Comparison of ENCODE assay signal across 1 cellular context in the genomic region with DNA sequence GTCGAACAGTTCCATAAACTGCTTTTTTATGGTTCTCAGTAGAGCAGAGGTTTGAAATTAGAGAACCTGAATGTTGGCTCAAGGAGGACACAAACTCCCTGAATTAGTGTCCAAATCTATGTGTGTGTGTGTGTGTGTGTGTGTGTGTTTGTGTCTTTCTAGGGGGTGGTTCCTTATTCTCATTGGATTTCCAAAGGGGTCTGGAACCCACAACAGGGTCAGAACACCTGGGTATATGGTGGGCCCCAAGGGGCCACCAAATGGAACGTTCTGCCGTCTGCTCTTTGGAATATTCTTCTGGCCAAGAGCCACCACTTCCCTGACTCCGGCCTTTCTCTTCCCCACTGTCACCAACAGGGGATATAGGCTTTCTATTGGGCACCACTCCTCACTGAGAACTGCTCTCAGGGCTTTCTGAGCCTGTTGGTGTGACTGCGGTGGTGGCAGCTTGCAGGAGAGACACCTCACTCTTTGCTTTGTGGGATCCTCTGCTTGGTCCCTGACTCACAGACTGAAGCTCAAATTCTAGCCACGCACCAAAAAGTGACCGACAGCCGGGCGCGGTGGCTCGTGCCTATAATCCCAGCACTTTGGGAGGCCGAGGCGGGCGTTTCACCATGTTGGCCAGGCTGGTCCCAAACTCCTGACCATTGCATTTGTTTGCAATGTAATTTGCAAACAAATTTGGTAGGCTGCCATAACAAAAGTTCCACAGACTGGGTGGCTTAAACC.
TF ChIP-seq lines count a peak whose summit lies in the region.

No MANE protein-coding gene starts in this region.

TF ChIP-seq in HepG2, 621 proteins besides CTCF, POLR2A, EP300 and RAD21 (continues in another document):
- TF ChIP-seq, protein P1, sequence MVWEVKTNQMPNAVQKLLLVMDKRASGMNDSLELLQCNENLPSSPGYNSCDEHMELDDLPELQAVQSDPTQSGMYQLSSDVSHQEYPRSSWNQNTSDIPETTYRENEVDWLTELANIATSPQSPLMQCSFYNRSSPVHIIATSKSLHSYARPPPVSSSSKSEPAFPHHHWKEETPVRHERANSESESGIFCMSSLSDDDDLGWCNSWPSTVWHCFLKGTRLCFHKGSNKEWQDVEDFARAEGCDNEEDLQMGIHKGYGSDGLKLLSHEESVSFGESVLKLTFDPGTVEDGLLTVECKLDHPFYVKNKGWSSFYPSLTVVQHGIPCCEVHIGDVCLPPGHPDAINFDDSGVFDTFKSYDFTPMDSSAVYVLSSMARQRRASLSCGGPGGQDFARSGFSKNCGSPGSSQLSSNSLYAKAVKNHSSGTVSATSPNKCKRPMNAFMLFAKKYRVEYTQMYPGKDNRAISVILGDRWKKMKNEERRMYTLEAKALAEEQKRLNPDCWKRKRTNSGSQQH (CRISPR knock-in tag; IDR thresholded peaks at IDR 0.05; ENCODE audit: low read depth) = no peak
- TF ChIP-seq CAMTA2 (CRISPR knock-in tag; IDR thresholded peaks at IDR 0.05; ENCODE audit: borderline replicate concordance) = no peak
- TF ChIP-seq, protein P2, sequence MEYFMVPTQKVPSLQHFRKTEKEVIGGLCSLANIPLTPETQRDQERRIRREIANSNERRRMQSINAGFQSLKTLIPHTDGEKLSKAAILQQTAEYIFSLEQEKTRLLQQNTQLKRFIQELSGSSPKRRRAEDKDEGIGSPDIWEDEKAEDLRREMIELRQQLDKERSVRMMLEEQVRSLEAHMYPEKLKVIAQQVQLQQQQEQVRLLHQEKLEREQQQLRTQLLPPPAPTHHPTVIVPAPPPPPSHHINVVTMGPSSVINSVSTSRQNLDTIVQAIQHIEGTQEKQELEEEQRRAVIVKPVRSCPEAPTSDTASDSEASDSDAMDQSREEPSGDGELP (IDR thresholded peaks at IDR 0.05; ENCODE audit: borderline replicate concordance, low read depth) = 0 out of 2 replicates have a peak, but pooled peaks have one; percentile 3
- no peak for TF ChIP-seq CCAR2 (optimal IDR thresholded peaks at IDR 0.05; ENCODE audit: low read depth, low read length)
- 0 out of 2 replicates have a peak, but pooled peaks have one; percentile 3 for TF ChIP-seq MYC (CRISPR knock-in tag; IDR thresholded peaks at IDR 0.05; ENCODE audit: borderline replicate concordance)
- TF ChIP-seq, protein P3, sequence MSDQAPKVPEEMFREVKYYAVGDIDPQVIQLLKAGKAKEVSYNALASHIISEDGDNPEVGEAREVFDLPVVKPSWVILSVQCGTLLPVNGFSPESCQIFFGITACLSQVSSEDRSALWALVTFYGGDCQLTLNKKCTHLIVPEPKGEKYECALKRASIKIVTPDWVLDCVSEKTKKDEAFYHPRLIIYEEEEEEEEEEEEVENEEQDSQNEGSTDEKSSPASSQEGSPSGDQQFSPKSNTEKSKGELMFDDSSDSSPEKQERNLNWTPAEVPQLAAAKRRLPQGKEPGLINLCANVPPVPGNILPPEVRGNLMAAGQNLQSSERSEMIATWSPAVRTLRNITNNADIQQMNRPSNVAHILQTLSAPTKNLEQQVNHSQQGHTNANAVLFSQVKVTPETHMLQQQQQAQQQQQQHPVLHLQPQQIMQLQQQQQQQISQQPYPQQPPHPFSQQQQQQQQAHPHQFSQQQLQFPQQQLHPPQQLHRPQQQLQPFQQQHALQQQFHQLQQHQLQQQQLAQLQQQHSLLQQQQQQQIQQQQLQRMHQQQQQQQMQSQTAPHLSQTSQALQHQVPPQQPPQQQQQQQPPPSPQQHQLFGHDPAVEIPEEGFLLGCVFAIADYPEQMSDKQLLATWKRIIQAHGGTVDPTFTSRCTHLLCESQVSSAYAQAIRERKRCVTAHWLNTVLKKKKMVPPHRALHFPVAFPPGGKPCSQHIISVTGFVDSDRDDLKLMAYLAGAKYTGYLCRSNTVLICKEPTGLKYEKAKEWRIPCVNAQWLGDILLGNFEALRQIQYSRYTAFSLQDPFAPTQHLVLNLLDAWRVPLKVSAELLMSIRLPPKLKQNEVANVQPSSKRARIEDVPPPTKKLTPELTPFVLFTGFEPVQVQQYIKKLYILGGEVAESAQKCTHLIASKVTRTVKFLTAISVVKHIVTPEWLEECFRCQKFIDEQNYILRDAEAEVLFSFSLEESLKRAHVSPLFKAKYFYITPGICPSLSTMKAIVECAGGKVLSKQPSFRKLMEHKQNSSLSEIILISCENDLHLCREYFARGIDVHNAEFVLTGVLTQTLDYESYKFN (CRISPR knock-in tag; conservative IDR thresholded peaks at IDR 0.05) = 0 out of 2 replicates have a peak, but pooled peaks have one; percentile 7
- TF ChIP-seq, protein P4, sequence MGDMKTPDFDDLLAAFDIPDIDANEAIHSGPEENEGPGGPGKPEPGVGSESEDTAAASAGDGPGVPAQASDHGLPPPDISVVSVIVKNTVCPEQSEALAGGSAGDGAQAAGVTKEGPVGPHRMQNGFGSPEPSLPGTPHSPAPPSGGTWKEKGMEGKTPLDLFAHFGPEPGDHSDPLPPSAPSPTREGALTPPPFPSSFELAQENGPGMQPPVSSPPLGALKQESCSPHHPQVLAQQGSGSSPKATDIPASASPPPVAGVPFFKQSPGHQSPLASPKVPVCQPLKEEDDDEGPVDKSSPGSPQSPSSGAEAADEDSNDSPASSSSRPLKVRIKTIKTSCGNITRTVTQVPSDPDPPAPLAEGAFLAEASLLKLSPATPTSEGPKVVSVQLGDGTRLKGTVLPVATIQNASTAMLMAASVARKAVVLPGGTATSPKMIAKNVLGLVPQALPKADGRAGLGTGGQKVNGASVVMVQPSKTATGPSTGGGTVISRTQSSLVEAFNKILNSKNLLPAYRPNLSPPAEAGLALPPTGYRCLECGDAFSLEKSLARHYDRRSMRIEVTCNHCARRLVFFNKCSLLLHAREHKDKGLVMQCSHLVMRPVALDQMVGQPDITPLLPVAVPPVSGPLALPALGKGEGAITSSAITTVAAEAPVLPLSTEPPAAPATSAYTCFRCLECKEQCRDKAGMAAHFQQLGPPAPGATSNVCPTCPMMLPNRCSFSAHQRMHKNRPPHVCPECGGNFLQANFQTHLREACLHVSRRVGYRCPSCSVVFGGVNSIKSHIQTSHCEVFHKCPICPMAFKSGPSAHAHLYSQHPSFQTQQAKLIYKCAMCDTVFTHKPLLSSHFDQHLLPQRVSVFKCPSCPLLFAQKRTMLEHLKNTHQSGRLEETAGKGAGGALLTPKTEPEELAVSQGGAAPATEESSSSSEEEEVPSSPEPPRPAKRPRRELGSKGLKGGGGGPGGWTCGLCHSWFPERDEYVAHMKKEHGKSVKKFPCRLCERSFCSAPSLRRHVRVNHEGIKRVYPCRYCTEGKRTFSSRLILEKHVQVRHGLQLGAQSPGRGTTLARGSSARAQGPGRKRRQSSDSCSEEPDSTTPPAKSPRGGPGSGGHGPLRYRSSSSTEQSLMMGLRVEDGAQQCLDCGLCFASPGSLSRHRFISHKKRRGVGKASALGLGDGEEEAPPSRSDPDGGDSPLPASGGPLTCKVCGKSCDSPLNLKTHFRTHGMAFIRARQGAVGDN (CRISPR knock-in tag; IDR thresholded peaks at IDR 0.05) = peak; percentile 44
- 0 out of 2 replicates have a peak, but pooled peaks have one; percentile 22 for TF ChIP-seq HOXA5 (CRISPR knock-in tag; IDR thresholded peaks at IDR 0.05)
- no peak for TF ChIP-seq MAFG (CRISPR knock-in tag; IDR thresholded peaks at IDR 0.05)
- TF ChIP-seq, protein P5, sequence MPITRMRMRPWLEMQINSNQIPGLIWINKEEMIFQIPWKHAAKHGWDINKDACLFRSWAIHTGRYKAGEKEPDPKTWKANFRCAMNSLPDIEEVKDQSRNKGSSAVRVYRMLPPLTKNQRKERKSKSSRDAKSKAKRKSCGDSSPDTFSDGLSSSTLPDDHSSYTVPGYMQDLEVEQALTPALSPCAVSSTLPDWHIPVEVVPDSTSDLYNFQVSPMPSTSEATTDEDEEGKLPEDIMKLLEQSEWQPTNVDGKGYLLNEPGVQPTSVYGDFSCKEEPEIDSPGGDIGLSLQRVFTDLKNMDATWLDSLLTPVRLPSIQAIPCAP (CRISPR knock-in tag; IDR thresholded peaks at IDR 0.05; ENCODE audit: low read depth) = no peak
- TF ChIP-seq, protein P6, sequence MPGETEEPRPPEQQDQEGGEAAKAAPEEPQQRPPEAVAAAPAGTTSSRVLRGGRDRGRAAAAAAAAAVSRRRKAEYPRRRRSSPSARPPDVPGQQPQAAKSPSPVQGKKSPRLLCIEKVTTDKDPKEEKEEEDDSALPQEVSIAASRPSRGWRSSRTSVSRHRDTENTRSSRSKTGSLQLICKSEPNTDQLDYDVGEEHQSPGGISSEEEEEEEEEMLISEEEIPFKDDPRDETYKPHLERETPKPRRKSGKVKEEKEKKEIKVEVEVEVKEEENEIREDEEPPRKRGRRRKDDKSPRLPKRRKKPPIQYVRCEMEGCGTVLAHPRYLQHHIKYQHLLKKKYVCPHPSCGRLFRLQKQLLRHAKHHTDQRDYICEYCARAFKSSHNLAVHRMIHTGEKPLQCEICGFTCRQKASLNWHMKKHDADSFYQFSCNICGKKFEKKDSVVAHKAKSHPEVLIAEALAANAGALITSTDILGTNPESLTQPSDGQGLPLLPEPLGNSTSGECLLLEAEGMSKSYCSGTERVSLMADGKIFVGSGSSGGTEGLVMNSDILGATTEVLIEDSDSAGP (CRISPR knock-in tag; IDR thresholded peaks at IDR 0.05; ENCODE audit: borderline replicate concordance) = 0 out of 2 replicates have a peak, but pooled peaks have one; percentile 36
- TF ChIP-seq, protein P7, sequence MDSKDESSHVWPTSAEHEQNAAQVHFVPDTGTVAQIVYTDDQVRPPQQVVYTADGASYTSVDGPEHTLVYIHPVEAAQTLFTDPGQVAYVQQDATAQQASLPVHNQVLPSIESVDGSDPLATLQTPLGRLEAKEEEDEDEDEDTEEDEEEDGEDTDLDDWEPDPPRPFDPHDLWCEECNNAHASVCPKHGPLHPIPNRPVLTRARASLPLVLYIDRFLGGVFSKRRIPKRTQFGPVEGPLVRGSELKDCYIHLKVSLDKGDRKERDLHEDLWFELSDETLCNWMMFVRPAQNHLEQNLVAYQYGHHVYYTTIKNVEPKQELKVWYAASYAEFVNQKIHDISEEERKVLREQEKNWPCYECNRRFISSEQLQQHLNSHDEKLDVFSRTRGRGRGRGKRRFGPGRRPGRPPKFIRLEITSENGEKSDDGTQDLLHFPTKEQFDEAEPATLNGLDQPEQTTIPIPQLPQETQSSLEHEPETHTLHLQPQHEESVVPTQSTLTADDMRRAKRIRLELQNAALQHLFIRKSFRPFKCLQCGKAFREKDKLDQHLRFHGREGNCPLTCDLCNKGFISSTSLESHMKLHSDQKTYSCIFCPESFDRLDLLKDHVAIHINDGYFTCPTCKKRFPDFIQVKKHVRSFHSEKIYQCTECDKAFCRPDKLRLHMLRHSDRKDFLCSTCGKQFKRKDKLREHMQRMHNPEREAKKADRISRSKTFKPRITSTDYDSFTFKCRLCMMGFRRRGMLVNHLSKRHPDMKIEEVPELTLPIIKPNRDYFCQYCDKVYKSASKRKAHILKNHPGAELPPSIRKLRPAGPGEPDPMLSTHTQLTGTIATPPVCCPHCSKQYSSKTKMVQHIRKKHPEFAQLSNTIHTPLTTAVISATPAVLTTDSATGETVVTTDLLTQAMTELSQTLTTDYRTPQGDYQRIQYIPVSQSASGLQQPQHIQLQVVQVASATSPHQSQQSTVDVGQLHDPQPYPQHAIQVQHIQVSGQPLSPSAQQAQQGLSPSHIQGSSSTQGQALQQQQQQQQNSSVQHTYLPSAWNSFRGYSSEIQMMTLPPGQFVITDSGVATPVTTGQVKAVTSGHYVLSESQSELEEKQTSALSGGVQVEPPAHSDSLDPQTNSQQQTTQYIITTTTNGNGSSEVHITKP (CRISPR knock-in tag; IDR thresholded peaks at IDR 0.05; ENCODE audit: low read depth) = no peak
- TF ChIP-seq ZNF333 (CRISPR knock-in tag; IDR thresholded peaks at IDR 0.05; ENCODE audit: borderline replicate concordance) = no peak
- peak; percentile 35; the same call in 1 of the 2 replicates for TF ChIP-seq YEATS4 (CRISPR knock-in tag; IDR thresholded peaks at IDR 0.05; ENCODE audit: borderline replicate concordance)
- TF ChIP-seq, protein P8, sequence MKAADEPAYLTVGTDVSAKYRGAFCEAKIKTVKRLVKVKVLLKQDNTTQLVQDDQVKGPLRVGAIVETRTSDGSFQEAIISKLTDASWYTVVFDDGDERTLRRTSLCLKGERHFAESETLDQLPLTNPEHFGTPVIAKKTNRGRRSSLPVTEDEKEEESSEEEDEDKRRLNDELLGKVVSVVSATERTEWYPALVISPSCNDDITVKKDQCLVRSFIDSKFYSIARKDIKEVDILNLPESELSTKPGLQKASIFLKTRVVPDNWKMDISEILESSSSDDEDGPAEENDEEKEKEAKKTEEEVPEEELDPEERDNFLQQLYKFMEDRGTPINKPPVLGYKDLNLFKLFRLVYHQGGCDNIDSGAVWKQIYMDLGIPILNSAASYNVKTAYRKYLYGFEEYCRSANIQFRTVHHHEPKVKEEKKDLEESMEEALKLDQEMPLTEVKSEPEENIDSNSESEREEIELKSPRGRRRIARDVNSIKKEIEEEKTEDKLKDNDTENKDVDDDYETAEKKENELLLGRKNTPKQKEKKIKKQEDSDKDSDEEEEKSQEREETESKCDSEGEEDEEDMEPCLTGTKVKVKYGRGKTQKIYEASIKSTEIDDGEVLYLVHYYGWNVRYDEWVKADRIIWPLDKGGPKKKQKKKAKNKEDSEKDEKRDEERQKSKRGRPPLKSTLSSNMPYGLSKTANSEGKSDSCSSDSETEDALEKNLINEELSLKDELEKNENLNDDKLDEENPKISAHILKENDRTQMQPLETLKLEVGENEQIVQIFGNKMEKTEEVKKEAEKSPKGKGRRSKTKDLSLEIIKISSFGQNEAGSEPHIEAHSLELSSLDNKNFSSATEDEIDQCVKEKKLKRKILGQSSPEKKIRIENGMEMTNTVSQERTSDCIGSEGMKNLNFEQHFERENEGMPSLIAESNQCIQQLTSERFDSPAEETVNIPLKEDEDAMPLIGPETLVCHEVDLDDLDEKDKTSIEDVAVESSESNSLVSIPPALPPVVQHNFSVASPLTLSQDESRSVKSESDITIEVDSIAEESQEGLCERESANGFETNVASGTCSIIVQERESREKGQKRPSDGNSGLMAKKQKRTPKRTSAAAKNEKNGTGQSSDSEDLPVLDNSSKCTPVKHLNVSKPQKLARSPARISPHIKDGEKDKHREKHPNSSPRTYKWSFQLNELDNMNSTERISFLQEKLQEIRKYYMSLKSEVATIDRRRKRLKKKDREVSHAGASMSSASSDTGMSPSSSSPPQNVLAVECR (CRISPR knock-in tag; IDR thresholded peaks at IDR 0.05; ENCODE audit: borderline replicate concordance) = no peak
- TF ChIP-seq SPEN (CRISPR knock-in tag; IDR thresholded peaks at IDR 0.05; ENCODE audit: low read depth) = no peak
- TF ChIP-seq, protein P9, sequence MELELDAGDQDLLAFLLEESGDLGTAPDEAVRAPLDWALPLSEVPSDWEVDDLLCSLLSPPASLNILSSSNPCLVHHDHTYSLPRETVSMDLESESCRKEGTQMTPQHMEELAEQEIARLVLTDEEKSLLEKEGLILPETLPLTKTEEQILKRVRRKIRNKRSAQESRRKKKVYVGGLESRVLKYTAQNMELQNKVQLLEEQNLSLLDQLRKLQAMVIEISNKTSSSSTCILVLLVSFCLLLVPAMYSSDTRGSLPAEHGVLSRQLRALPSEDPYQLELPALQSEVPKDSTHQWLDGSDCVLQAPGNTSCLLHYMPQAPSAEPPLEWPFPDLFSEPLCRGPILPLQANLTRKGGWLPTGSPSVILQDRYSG (CRISPR knock-in tag; IDR thresholded peaks at IDR 0.05) = 0 out of 2 replicates have a peak, but pooled peaks have one; percentile 47
- TF ChIP-seq ZNF850 (CRISPR knock-in tag; conservative IDR thresholded peaks at IDR 0.05) = no peak
- no peak for TF ChIP-seq DR1 (CRISPR knock-in tag; IDR thresholded peaks at IDR 0.05)
- 0 out of 2 replicates have a peak, but pooled peaks have one; percentile 8 for TF ChIP-seq HOXA3 (CRISPR knock-in tag; IDR thresholded peaks at IDR 0.05)
- no peak for TF ChIP-seq TP53 (CRISPR knock-in tag; conservative IDR thresholded peaks at IDR 0.05)
